ENCODE assay signal across 8 cellular contexts in the genomic region with DNA sequence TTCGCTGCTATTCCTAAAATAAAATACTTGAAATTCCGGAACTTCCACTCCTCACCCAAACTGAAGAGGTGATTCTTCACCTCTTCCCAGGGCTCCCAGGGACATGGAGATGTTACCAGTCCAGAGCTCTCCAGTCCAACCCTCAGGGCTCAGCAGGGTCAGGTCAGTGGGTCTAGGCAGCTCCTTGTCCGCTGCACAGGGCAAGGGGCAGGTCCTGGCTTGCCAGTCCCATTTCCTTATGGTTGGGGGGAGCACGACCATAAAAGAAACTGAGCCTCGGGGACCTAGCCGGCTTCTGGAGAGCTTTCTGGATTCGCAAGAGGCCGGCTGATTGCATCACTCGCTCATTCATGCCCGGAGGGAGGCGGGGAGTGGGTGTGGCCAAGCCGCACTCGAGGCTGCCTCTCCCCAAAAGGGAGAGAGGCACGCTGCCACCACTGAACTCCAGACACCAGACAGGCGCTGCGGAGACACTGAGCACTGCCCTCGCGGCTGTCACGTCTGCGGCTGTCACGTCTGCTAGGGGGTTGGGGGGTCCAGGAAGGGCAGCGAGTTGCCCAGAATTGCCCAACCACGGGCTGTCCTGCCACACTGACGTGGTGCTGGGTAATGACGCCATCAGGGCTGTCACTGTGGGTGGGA. TPM values are rescaled to one million over a fixed set of nuclear protein-coding genes. Genes with fewer than 3 reads are reported as not detected.
DNase-seq lines count a peak whose midpoint lies in the region; ATAC-seq and TF ChIP-seq lines count a peak whose summit lies in the region.

No MANE protein-coding gene starts in this region.

- H3K9me3 ChIP-seq in ascending aorta (no peaks in the 10 kb centered on the region), right atrium auricular region (no peaks in the 10 kb centered on the region)

- intact Hi-C loops in ascending aorta (cut with DNase I), result loop anchor here (1.0 to 2.0 kb wide), 2 partner anchors 58 to 75 kb away; no protein-coding TSS in a partner anchor

- ATAC-seq in GM21360 (IDR thresholded peaks at IDR 0.05; ENCODE audit: unreplicated experiment) (peak; percentile 65), HG02973 (IDR thresholded peaks at IDR 0.05; ENCODE audit: unreplicated experiment) (no peak)

- H3K4me3 ChIP-seq in ascending aorta, result peak overlapping the region; percentile 41 to 61
- peak overlapping the region in 1 of 2 donors; percentile 34 for H3K4me3 ChIP-seq in right atrium auricular region
- H3K4me3 ChIP-seq in retinal pigment epithelial cell (ENCODE audit: low read length), result peak overlapping the region; percentile 2

- H3K4me1 ChIP-seq in ascending aorta (peaks cover 9 to 22% of the 10 kb centered on the region in 2 donors), right atrium auricular region (peaks cover 0 to 64% of the 10 kb centered on the region in 2 donors)

- peak in 12 of 14 donors; percentile 47 to 89 (median 81) for DNase-seq in C1 segment of cervical spinal cord (lab: John Stamatoyannopoulos, UW)
- peak; percentile 94 for DNase-seq in MV-4-11 (lab: John Stamatoyannopoulos, UW)
- peak; percentile 84 for DNase-seq in T-helper 9 cell
- DNase-seq in ascending aorta (ENCODE audit: low spot score in 2 of 2), result peak; percentile 94 to 98
- peak; percentile 98 for DNase-seq in right atrium auricular region (ENCODE audit: low spot score)
- peak; percentile 87 for DNase-seq in retinal pigment epithelial cell (ENCODE audit: low read depth)

- H3K36me3 ChIP-seq in ascending aorta (peaks cover 0 to 3% of the 10 kb centered on the region in 2 donors), right atrium auricular region (peaks cover 9% of the 10 kb centered on the region)

- H3K27ac ChIP-seq in ascending aorta (peak overlapping the region; percentile 73 to 78), right atrium auricular region (peak overlapping the region; percentile 83 to 87)

- no peak for TF ChIP-seq CTCF in ascending aorta (IDR thresholded peaks at IDR 0.05)
- TF ChIP-seq CTCF in right atrium auricular region (IDR thresholded peaks at IDR 0.05), result no peak
- no peak for TF ChIP-seq CTCF in retinal pigment epithelial cell (conservative IDR thresholded peaks at IDR 0.05; ENCODE audit: low read depth, low read length)

- H3K27me3 ChIP-seq in ascending aorta, result no peaks in the 10 kb centered on the region
- H3K27me3 ChIP-seq in right atrium auricular region, result no peaks in the 10 kb centered on the region

RNA-seq across cellular contexts. Expression of a gene that starts 15.8 kb away (rescaled TPM):
- total RNA-seq in ascending aorta, result 7.6 TPM
- 10 to 100 TPM in 1 of 2 donors, 1 to 10 TPM in 1; 5.8 to 12.8 TPM for total RNA-seq in right atrium auricular region
